ENCODE assay signal across 8 cellular contexts in the genomic region with DNA sequence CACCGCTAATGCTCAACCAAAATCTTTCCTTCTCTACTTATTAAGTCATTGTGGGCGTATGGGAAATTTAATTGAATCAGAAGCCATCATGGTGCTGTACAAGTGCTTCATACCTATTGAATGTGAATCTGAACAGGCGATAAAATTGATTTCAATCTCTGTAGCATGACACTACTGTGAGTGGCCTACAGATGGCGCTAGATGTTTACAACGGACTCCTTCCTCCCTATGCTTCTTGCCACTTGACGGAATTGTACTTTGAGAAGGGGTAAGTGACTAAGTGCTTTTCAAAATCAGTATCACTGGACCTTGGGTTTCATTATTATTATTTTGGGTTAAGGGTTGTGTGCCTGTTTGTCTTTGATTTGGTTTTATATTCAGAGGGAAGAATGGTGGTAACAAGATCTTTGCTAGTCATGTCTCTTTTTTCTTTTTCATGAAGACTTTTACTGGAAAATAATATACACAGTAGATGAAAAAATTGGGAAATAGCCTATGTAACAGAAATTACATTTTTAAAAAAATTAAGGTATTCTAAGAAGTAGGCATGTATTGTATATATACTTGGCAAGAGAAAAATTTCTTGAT. TPM values are rescaled to one million over a fixed set of nuclear protein-coding genes. Genes with fewer than 3 reads are reported as not detected.
DNase-seq lines count a peak whose midpoint lies in the region; ATAC-seq, FAIRE-seq and TF ChIP-seq lines count a peak whose summit lies in the region.

No MANE protein-coding gene starts in this region.

- in situ Hi-C loops in SK-MEL-5 (cut with HindIII; ENCODE audit: low pct_unique_long_range_greater_than_20kb, low sequenced_read_pairs), result no loop called here

- DNase-seq in DMS153 (lab: John Stamatoyannopoulos, UW), result peak; percentile 41
- DNase-seq in H54 (ENCODE audit: insufficient read length, low spot score), result peak; percentile 43
- peak; percentile 85 for DNase-seq in NAMALWA (ENCODE audit: low spot score)
- DNase-seq in SK-MEL-5 (ENCODE audit: low read depth, low spot score), result peak; percentile 82
- DNase-seq in activated naive CD4-positive, alpha-beta T cell (lab: John Stamatoyannopoulos, UW), result peak in 3 of 4 experiments; percentile 15 to 35 (median 15)
- peak; percentile 61 for DNase-seq in glomerular visceral epithelial cell (ENCODE audit: extremely low spot score)
- peak; percentile 50 for DNase-seq in putamen (ENCODE audit: low spot score)

- peak; percentile 98 for FAIRE-seq in H54 (lab: Jason Lieb, UNC)

- no peak for TF ChIP-seq POLR2A in H54 (IDR thresholded peaks at IDR 0.05; ENCODE audit: low read depth, low read length)

- ATAC-seq in GM19023 (IDR thresholded peaks at IDR 0.05; ENCODE audit: unreplicated experiment), result no peak

RNA-seq across cellular contexts. Expression of gene ACP3, which starts 35.4 kb away (rescaled TPM):
- total RNA-seq in SK-MEL-5 (2014; rRNA removed; shearing (Covaris generic)), result 0.26 TPM in 1 of 2 replicates, not detected in the other
- not detected in 2 replicates for polyA plus RNA-seq in SK-MEL-5 (2015; cell fraction: cytosol; rRNA removed)
- not detected in 2 replicates for polyA plus RNA-seq in SK-MEL-5 (2015; cell fraction: nucleus; rRNA removed)

Comparison
In these comparisons a context has a peak if more than half of its experiments do, and no peak if none do; other contexts are left out.
1. DNase-seq: peak in every context shown above with its lines; median percentile 85 in NAMALWA; 82 in SK-MEL-5; 61 in glomerular visceral epithelial cell; 50 in putamen; 43 in H54; 41 in DMS153; 15 in activated naive CD4-positive, alpha-beta T cell.